ENCODE assay signal across 1 cellular context in the genomic region with DNA sequence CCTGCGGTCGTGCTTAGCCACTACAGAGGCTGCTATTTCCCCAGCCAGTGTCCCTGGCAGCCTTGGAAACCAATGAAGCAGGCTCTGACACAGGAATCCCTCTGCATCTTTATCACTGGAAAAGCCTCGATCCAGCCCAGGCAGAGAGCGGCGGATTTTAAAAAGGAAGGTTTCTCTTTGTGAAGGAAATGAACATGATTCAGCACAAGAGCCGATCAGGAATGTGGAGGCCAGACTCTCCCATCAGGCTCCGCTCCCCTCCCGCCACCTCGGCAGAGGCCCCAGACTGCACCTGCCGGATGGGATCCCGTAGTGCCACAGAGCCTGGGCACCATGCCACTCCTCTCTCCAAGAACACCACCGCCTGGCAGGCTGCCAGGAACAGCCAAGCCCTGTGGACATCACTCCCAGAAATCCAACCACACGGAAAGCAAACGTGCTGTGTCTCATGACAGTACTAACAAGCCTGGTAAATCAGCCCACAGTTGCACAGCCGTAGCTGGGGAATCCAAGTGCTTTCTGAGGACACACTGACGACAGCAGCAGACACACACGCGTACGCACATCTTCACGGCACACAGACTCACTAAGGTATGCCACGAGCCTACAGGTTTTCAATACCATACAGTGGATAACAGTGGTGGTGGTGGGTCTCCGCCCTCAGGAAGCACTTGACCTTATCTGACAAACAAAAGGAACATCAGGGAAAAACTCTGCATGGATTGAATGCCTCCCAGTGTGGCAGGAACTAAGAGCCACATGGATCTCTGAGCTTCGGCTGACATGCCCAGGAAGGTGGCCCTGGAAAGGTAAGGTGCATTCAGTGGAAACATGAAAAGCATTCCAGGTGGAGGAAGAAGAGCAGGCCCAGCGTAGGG.
TF ChIP-seq lines count a peak whose summit lies in the region.

No MANE protein-coding gene starts in this region.

TF ChIP-seq in GM23338, 12 proteins besides CTCF, POLR2A, EP300 and RAD21 (continued from another document):
- TF ChIP-seq, protein P1, sequence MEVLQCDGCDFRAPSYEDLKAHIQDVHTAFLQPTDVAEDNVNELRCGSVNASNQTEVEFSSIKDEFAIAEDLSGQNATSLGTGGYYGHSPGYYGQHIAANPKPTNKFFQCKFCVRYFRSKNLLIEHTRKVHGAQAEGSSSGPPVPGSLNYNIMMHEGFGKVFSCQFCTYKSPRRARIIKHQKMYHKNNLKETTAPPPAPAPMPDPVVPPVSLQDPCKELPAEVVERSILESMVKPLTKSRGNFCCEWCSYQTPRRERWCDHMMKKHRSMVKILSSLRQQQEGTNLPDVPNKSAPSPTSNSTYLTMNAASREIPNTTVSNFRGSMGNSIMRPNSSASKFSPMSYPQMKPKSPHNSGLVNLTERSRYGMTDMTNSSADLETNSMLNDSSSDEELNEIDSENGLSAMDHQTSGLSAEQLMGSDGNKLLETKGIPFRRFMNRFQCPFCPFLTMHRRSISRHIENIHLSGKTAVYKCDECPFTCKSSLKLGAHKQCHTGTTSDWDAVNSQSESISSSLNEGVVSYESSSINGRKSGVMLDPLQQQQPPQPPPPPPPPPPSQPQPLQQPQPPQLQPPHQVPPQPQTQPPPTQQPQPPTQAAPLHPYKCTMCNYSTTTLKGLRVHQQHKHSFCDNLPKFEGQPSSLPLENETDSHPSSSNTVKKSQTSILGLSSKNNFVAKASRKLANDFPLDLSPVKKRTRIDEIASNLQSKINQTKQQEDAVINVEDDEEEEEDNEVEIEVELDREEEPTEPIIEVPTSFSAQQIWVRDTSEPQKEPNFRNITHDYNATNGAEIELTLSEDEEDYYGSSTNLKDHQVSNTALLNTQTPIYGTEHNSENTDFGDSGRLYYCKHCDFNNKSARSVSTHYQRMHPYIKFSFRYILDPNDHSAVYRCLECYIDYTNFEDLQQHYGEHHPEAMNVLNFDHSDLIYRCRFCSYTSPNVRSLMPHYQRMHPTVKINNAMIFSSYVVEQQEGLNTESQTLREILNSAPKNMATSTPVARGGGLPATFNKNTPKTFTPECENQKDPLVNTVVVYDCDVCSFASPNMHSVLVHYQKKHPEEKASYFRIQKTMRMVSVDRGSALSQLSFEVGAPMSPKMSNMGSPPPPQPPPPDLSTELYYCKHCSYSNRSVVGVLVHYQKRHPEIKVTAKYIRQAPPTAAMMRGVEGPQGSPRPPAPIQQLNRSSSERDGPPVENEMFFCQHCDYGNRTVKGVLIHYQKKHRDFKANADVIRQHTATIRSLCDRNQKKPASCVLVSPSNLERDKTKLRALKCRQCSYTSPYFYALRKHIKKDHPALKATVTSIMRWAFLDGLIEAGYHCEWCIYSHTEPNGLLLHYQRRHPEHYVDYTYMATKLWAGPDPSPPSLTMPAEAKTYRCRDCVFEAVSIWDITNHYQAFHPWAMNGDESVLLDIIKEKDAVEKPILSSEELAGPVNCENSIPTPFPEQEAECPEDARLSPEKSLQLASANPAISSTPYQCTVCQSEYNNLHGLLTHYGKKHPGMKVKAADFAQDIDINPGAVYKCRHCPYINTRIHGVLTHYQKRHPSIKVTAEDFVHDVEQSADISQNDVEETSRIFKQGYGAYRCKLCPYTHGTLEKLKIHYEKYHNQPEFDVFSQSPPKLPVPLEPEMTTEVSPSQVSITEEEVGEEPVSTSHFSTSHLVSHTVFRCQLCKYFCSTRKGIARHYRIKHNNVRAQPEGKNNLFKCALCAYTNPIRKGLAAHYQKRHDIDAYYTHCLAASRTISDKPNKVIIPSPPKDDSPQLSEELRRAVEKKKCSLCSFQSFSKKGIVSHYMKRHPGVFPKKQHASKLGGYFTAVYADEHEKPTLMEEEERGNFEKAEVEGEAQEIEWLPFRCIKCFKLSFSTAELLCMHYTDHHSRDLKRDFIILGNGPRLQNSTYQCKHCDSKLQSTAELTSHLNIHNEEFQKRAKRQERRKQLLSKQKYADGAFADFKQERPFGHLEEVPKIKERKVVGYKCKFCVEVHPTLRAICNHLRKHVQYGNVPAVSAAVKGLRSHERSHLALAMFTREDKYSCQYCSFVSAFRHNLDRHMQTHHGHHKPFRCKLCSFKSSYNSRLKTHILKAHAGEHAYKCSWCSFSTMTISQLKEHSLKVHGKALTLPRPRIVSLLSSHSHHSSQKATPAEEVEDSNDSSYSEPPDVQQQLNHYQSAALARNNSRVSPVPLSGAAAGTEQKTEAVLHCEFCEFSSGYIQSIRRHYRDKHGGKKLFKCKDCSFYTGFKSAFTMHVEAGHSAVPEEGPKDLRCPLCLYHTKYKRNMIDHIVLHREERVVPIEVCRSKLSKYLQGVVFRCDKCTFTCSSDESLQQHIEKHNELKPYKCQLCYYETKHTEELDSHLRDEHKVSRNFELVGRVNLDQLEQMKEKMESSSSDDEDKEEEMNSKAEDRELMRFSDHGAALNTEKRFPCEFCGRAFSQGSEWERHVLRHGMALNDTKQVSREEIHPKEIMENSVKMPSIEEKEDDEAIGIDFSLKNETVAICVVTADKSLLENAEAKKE (CRISPR knock-in tag; IDR thresholded peaks at IDR 0.05), result no peak
